In the genomic region with DNA sequence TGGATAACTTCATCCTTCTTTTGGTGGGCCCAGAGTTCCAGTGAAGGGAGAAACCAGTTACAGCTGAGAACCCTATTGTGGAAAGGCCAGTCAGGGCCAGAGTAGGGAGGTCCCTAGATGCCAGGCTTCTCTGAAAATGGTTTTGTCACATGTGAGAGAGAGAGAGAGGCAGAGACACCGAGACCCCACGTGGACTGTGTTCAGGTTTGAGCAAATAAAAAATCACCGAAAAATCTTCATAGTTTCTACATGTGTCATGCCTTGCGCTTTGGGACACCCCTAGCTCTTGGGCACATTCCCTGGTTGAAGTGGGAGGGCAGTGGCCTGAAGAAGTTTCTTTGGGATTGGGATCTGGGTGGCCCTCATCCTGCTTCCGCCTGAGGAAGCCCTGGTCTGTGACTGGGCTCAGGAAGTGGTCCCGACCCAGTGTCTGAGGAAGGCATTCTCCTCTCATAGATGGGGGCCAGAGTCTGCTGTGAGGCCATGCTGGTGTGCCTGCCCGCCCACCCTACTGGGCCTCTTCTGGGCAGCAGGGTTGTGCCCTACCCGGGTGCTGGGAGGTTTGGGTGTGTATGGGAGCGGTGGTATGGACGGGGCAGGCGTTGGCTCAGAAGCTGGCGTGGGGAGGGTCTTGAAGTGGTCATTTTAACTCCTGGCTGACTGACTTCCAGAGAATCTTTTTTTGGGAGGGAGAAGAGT, we compare ENCODE assay signal across 16 cellular contexts. TPM values are rescaled to one million over a fixed set of nuclear protein-coding genes. Genes with fewer than 3 reads are reported as not detected.
DNase-seq lines count a peak whose midpoint lies in the region; ATAC-seq lines count a peak whose summit lies in the region.
"Had no signal": no experiment of that assay in that cellular context is flagged by ENCODE, and none has a peak within 500 bp of the region (broad histone marks: within the 10 kb centered on the region; RNA-seq: fewer than 3 reads in every experiment).

No MANE protein-coding gene starts in this region.

- no peak overlapping the region for H2BK15ac ChIP-seq in neuronal stem cell (ENCODE audit: low read length)

- peaks cover 37% of the 10 kb centered on the region for H3K36me3 Mint-ChIP-seq in T-helper 2 cell treated with Interferon-gamma antibody and Interleukin-4, amounts not matched to agents 5 μg/mL and 100 μg/mL, for 36 hours (ENCODE audit: low read depth)
- H3K36me3 Mint-ChIP-seq in activated naive CD8-positive, alpha-beta T cell treated with anti-CD3 and anti-CD28 coated beads for 36 hours = peaks cover 48% of the 10 kb centered on the region

- no peak overlapping the region for H3K18ac ChIP-seq in neuronal stem cell (ENCODE audit: low read length)

- H2BK12ac ChIP-seq in neuronal stem cell (ENCODE audit: low read length) = no peak overlapping the region

- H3K4me3 Mint-ChIP-seq in T-helper 2 cell treated with Interferon-gamma antibody and Interleukin-4, amounts not matched to agents 5 μg/mL and 100 μg/mL, for 36 hours = peak overlapping the region; percentile 30
- H3K4me3 Mint-ChIP-seq in activated naive CD8-positive, alpha-beta T cell treated with anti-CD3 and anti-CD28 coated beads for 36 hours = peak overlapping the region; percentile 22

- no peaks in the 10 kb centered on the region for H3K27me3 Mint-ChIP-seq in T-helper 2 cell treated with Interferon-gamma antibody and Interleukin-4, amounts not matched to agents 5 μg/mL and 100 μg/mL, for 36 hours (ENCODE audit: low read depth)
- no peaks in the 10 kb centered on the region for H3K27me3 Mint-ChIP-seq in activated naive CD8-positive, alpha-beta T cell treated with anti-CD3 and anti-CD28 coated beads for 36 hours

- H3K27me3 ChIP-seq in neuronal stem cell (ENCODE audit: control insufficient read depth in 3 of 3, insufficient read depth in 3 of 3, low read depth in 1 of 3, low read length in 3 of 3) = no peaks in the 10 kb centered on the region
- H3K27me3 ChIP-seq: pancreas, suprapubic skin had no signal

- DNase-seq in T-helper 2 cell treated with Interferon-gamma antibody and Interleukin-4, amounts not matched to agents 5 μg/mL and 100 μg/mL, for 36 hours (ENCODE audit: low spot score) = no peak
- no peak for DNase-seq in T-helper 2 cell
- DNase-seq in activated naive CD8-positive, alpha-beta T cell treated with anti-CD3 and anti-CD28 coated beads for 36 hours = no peak
- no peak for DNase-seq in neuronal stem cell (ENCODE audit: low spot score)
- DNase-seq in dedifferentiated amniotic fluid mesenchymal stem cell (ENCODE audit: extremely low spot score) = no peak
- no peak for DNase-seq in cerebellar nuclear complex (lab: John Stamatoyannopoulos, UW)
- DNase-seq: 8988T, anterior cingulate cortex, dermis blood vessel endothelial cell, NCI-H1436, NCI-H510A, pancreas had no signal

- H3K27ac ChIP-seq in neuronal stem cell (replicated peaks; ENCODE audit: low read length) = no peak overlapping the region
- H3K27ac ChIP-seq: suprapubic skin had no signal

- no peak overlapping the region for H2BK5ac ChIP-seq in neuronal stem cell (ENCODE audit: low read length)

- no peaks in the 10 kb centered on the region for H3K9me3 Mint-ChIP-seq in T-helper 2 cell treated with Interferon-gamma antibody and Interleukin-4, amounts not matched to agents 5 μg/mL and 100 μg/mL, for 36 hours
- H3K9me3 Mint-ChIP-seq in activated naive CD8-positive, alpha-beta T cell treated with anti-CD3 and anti-CD28 coated beads for 36 hours = no peaks in the 10 kb centered on the region

- H3K79me1 ChIP-seq in neuronal stem cell (ENCODE audit: low read depth, low read length) = peaks cover 5% of the 10 kb centered on the region

- H3K4me1 Mint-ChIP-seq in T-helper 2 cell treated with Interferon-gamma antibody and Interleukin-4, amounts not matched to agents 5 μg/mL and 100 μg/mL, for 36 hours (ENCODE audit: low read depth) = peaks cover 78% of the 10 kb centered on the region
- peaks cover 97% of the 10 kb centered on the region for H3K4me1 Mint-ChIP-seq in activated naive CD8-positive, alpha-beta T cell treated with anti-CD3 and anti-CD28 coated beads for 36 hours

- no CpG with 5 or more reads among the region's 12 CpGs for WGBS in neuronal stem cell (ENCODE audit: extremely low coverage in 2 of 2, insufficient read length in 2 of 2, insufficient replicate concordance in 1 of 2), 2 donors

- ATAC-seq in HG02885 (IDR thresholded peaks at IDR 0.05; ENCODE audit: poor library complexity, unreplicated experiment) = peak; percentile 44
- ATAC-seq in HG02571 (IDR thresholded peaks at IDR 0.05; ENCODE audit: unreplicated experiment) = no peak
- ATAC-seq: pancreas had no signal

- peak overlapping the region; percentile 47 for H3K23ac ChIP-seq in neuronal stem cell (ENCODE audit: low read depth, low read length, poor library complexity)

- no peak overlapping the region for H2AFZ ChIP-seq in neuronal stem cell (ENCODE audit: low read length)

- H3K14ac ChIP-seq in neuronal stem cell (ENCODE audit: low read length) = no peak overlapping the region

- H3K27ac Mint-ChIP-seq in T-helper 2 cell treated with Interferon-gamma antibody and Interleukin-4, amounts not matched to agents 5 μg/mL and 100 μg/mL, for 36 hours = peak overlapping the region; percentile 66
- H3K27ac Mint-ChIP-seq in activated naive CD8-positive, alpha-beta T cell treated with anti-CD3 and anti-CD28 coated beads for 36 hours = peak overlapping the region; percentile 84

- peaks cover 0 to 28% of the 10 kb centered on the region in 2 donors for H3K36me3 ChIP-seq in neuronal stem cell (replicated peaks in 1 of 2; ENCODE audit: control insufficient read depth in 2 of 2, insufficient read depth in 2 of 2, low read length in 2 of 2)
- H3K36me3 ChIP-seq: pancreas, suprapubic skin had no signal

- no peak overlapping the region for H2AK5ac ChIP-seq in neuronal stem cell (ENCODE audit: low read depth, low read length)

- no peak overlapping the region for H4K8ac ChIP-seq in neuronal stem cell (ENCODE audit: low read depth, low read length)

- H3K9ac ChIP-seq in neuronal stem cell (ENCODE audit: low read depth, low read length, poor library complexity) = no peak overlapping the region

- H2BK120ac ChIP-seq in neuronal stem cell (ENCODE audit: low read depth, low read length) = no peak overlapping the region

- no peak overlapping the region for H3K4ac ChIP-seq in neuronal stem cell (ENCODE audit: low read length)

- no peaks in the 10 kb centered on the region for H3K9me3 ChIP-seq in neuronal stem cell (replicated peaks in 1 of 2; ENCODE audit: control insufficient read depth in 2 of 2, insufficient read depth in 1 of 2, low read depth in 1 of 2, low read length in 2 of 2)
- H3K9me3 ChIP-seq: pancreas, suprapubic skin had no signal

- no peak overlapping the region for H4K91ac ChIP-seq in neuronal stem cell (ENCODE audit: low read depth, low read length, poor library complexity)

- H3K4me2 ChIP-seq in neuronal stem cell (ENCODE audit: insufficient read depth, low read length, poor library complexity, severe bottlenecking) = no peak overlapping the region

- peaks cover 6 to 11% of the 10 kb centered on the region in 2 donors for H3K4me1 ChIP-seq in neuronal stem cell (ENCODE audit: control insufficient read depth in 2 of 2, insufficient read depth in 1 of 2, low read depth in 1 of 2, low read length in 2 of 2)

- no peak overlapping the region for H3K4me3 ChIP-seq in neuronal stem cell (ENCODE audit: low read length in 2 of 2)
- H3K4me3 ChIP-seq: lung, pancreas, suprapubic skin had no signal

RNA-seq across cellular contexts. Expression of gene NCK2, which starts 16.1 kb away (rescaled TPM):
- total RNA-seq in activated naive CD8-positive, alpha-beta T cell treated with anti-CD3 and anti-CD28 coated beads for 36 hours = 10 to 100 TPM; 76.1 to 78.1 TPM
- polyA plus RNA-seq in neuronal stem cell (2013, experiment 1 of 2) = 37.1 TPM
- polyA plus RNA-seq in neuronal stem cell (2013, experiment 2 of 2) = 37.6 TPM
